ENCODE assay signal across 8 cellular contexts in the genomic region with DNA sequence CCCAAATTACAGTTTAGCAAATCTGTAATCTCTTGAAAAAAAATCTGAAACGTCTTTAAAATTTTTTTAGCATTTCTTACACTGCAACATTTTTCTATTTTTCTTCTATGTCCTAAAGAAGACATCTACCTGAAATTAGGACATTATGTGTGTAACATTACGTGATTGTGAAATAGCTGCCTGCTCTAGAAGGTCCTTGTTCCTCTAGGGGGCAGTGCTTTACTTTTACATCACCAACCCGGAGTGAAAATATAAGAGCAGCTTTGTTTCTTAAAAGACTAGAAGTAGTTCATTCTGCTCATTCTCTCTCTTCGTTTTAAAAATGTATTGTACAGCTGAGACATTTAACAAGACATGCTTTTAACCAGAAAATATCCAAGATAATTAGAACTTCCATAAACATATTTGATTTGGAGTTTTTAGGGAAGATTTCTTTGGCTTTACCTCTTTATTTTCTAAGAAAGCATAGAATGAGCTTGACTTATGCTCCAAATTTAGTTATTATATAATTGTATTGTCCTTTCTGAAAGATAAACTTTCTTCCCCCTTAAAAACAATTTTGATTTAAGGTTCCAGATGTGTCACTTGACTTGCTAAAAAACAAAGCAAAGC. TPM values are rescaled to one million over a fixed set of nuclear protein-coding genes. Genes with fewer than 3 reads are reported as not detected.
A peak's percentile ranks its signal among the peaks of the same experiment; 100 is the strongest.
DNase-seq lines count a peak whose midpoint lies in the region; FAIRE-seq and TF ChIP-seq lines count a peak whose summit lies in the region.

No MANE protein-coding gene starts in this region.

- 2% methylated on average over 4 of the region's 4 CpGs for WGBS in suprapubic skin

- no peak for TF ChIP-seq POLR2A in suprapubic skin (IDR thresholded peaks at IDR 0.05)

- H3K4me3 ChIP-seq in H7 (ENCODE audit: insufficient read depth, low read depth, low read length): no peak overlapping the region
- no peak overlapping the region for H3K4me3 ChIP-seq in Karpas-422 (ENCODE audit: low read length)
- H3K4me3 ChIP-seq in PC-9: no peak overlapping the region
- H3K4me3 ChIP-seq in suprapubic skin: no peak overlapping the region

- H3K4me2 ChIP-seq in Karpas-422 (ENCODE audit: low read depth, low read length, poor library complexity, severe bottlenecking) (no peak overlapping the region), PC-9 (no peak overlapping the region)

- no peak overlapping the region for H3K9ac ChIP-seq in Karpas-422 (ENCODE audit: low read length)

- CTCF ChIA-PET in PC-9 (lab: Charles Lee): interaction anchor here (2.0 kb wide), 1 partner anchor 1539 kb away, joined by 8 read pairs; no protein-coding TSS in a partner anchor

- H3K27me3 ChIP-seq in H7 (ENCODE audit: control insufficient read depth, insufficient read depth, low read length) (no peaks in the 10 kb centered on the region), Karpas-422 (ENCODE audit: low read length) (no peaks in the 10 kb centered on the region), PC-9 (ENCODE audit: insufficient read depth, low read depth) (no peaks in the 10 kb centered on the region), suprapubic skin (no peaks in the 10 kb centered on the region)

- H3K9me3 ChIP-seq in Karpas-422 (ENCODE audit: low read length) (no peaks in the 10 kb centered on the region), PC-9 (ENCODE audit: insufficient read depth, low read depth) (no peaks in the 10 kb centered on the region), suprapubic skin (no peaks in the 10 kb centered on the region)

- peak; percentile 91 for FAIRE-seq in G401.6 (lab: Jason Lieb, UNC)

- H3K4me1 ChIP-seq in Karpas-422 (ENCODE audit: low read length): no peaks in the 10 kb centered on the region
- H3K4me1 ChIP-seq in PC-9 (replicated peaks; ENCODE audit: insufficient read depth): peaks cover 21% of the 10 kb centered on the region
- H3K4me1 ChIP-seq in suprapubic skin: peaks cover 5% of the 10 kb centered on the region

- DNase-seq in H7 (peak; percentile 19), Karpas-422 (peak; percentile 82), PC-9 (peak in 1 of 2 experiments; percentile 62), cerebellar cortex (ENCODE audit: low spot score) (peak; percentile 75), kidney glomerular epithelial cell (lab: John Stamatoyannopoulos, UW) (peak; percentile 57), suprapubic skin (ENCODE audit: low spot score in 2 of 2) (no peak)

- POLR2A ChIA-PET in PC-9 (lab: Charles Lee; ENCODE audit: unreplicated experiment): no interaction called here

- H3K9me2 ChIP-seq in Karpas-422 (replicated peaks; ENCODE audit: insufficient read depth, low read length) (no peaks in the 10 kb centered on the region), PC-9 (ENCODE audit: insufficient read depth) (no peaks in the 10 kb centered on the region)

- BruUV-seq in PC-9 (replicated peaks; lab: Mats Ljungman, UMichigan): no TSS peak

- no peaks in the 10 kb centered on the region for H3K36me3 ChIP-seq in H7 (replicated peaks; ENCODE audit: control insufficient read depth, insufficient read depth, low read length)
- no peaks in the 10 kb centered on the region for H3K36me3 ChIP-seq in Karpas-422 (ENCODE audit: insufficient read depth, low read length)
- H3K36me3 ChIP-seq in PC-9 (ENCODE audit: low read depth): no peaks in the 10 kb centered on the region
- no peaks in the 10 kb centered on the region for H3K36me3 ChIP-seq in suprapubic skin

- peak; percentile 89 for TF ChIP-seq CTCF in 22Rv1 (IDR thresholded peaks at IDR 0.05)
- peak; percentile 89 for TF ChIP-seq CTCF in PC-9 (conservative IDR thresholded peaks at IDR 0.05)
- peak; percentile 46 to 75 for TF ChIP-seq CTCF in suprapubic skin (IDR thresholded peaks at IDR 0.05)

- H4K20me1 ChIP-seq in Karpas-422 (ENCODE audit: insufficient read depth, low read depth, low read length) (no peaks in the 10 kb centered on the region), PC-9 (ENCODE audit: insufficient read depth) (no peaks in the 10 kb centered on the region)

- TF ChIP-seq EP300 in suprapubic skin (IDR thresholded peaks at IDR 0.05): no peak

- H2AFZ ChIP-seq in Karpas-422 (ENCODE audit: low read length) (no peak overlapping the region), PC-9 (no peak overlapping the region; the same call in 1 of the 2 replicates)

- H3F3A ChIP-seq in PC-9 (ENCODE audit: insufficient read depth, low read depth): peaks cover 4% of the 10 kb centered on the region; the same call in 1 of the 2 replicates

- no peaks in the 10 kb centered on the region for H3K79me2 ChIP-seq in Karpas-422 (ENCODE audit: low read length)
- H3K79me2 ChIP-seq in PC-9 (ENCODE audit: low read depth): no peaks in the 10 kb centered on the region

- intact Hi-C loops in PC-9 (cut with micrococcal nuclease; ENCODE audit: unreplicated experiment): loop anchor here (1.0 to 2.0 kb wide), 2 partner anchors 303 to 1596 kb away; no protein-coding TSS in a partner anchor

- H3K27ac ChIP-seq in 22Rv1: no peak overlapping the region
- H3K27ac ChIP-seq in Karpas-422 (ENCODE audit: low read length): no peak overlapping the region
- no peak overlapping the region for H3K27ac ChIP-seq in PC-9
- H3K27ac ChIP-seq in suprapubic skin: no peak overlapping the region

RNA-seq across cellular contexts. Expression of a gene that starts 48.1 kb away (rescaled TPM):
- total RNA-seq in H7 (2014; rRNA removed; shearing (Covaris generic)): 19.5 and 20.4 TPM in 2 replicates
- total RNA-seq in Karpas-422 (2014; rRNA removed; shearing (Covaris generic); ENCODE audit: low replicate concordance): 28.9 and 34.7 TPM in 2 replicates
- total RNA-seq in PC-9 (2021): 14.4 and 18.4 TPM in 2 replicates
- total RNA-seq in suprapubic skin: 10 to 100 TPM in 3 of 4 donors, 1 to 10 TPM in 1; 7.4 to 24.9 (median 16.3) TPM

Comparison
In these comparisons a context has a peak if more than half of its experiments do, and no peak if none do; other contexts are left out.
1. DNase-seq: peak in H7 (single experiment), Karpas-422 (single experiment), cerebellar cortex (single experiment) and kidney glomerular epithelial cell (single experiment); none in suprapubic skin (0 of 2).
2. Peak in every context shown above with its lines, with median percentiles within 50 percentile points of each other: CTCF ChIP-seq.